Comparison of ENCODE assay signal across 2 cellular contexts in the genomic region with DNA sequence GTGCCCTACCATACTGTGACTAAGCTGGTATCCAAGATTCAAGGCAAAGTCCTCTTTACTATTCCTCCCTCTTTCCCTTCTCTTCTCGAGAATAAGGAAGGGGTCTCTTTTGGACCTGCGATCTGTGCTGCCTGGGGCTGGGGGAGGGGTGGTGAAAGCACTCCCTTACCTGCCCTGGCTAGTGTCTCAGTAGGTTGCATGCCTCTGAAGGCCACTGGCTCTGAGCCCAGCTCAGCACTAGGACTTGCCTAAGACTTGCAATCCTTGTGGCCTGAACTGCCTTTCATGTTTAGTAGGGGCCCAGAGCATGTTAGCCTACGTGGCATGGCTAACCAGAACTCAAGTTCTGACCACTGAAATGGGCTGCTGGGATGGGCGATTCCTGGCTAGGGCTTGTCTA.
TF ChIP-seq lines count a peak whose summit lies in the region.

No MANE protein-coding gene starts in this region.

TF ChIP-seq in WTC11, 78 proteins besides CTCF, POLR2A, EP300 and RAD21:
- TF ChIP-seq ZNF232 (CRISPR knock-in tag; IDR thresholded peaks at IDR 0.05) (no peak), GRHL2 (CRISPR knock-in tag; IDR thresholded peaks at IDR 0.05; ENCODE audit: insufficient replicate concordance, severe bottlenecking) (no peak), USF2 (CRISPR knock-in tag; IDR thresholded peaks at IDR 0.05) (no peak)
- TF ChIP-seq, protein P1, sequence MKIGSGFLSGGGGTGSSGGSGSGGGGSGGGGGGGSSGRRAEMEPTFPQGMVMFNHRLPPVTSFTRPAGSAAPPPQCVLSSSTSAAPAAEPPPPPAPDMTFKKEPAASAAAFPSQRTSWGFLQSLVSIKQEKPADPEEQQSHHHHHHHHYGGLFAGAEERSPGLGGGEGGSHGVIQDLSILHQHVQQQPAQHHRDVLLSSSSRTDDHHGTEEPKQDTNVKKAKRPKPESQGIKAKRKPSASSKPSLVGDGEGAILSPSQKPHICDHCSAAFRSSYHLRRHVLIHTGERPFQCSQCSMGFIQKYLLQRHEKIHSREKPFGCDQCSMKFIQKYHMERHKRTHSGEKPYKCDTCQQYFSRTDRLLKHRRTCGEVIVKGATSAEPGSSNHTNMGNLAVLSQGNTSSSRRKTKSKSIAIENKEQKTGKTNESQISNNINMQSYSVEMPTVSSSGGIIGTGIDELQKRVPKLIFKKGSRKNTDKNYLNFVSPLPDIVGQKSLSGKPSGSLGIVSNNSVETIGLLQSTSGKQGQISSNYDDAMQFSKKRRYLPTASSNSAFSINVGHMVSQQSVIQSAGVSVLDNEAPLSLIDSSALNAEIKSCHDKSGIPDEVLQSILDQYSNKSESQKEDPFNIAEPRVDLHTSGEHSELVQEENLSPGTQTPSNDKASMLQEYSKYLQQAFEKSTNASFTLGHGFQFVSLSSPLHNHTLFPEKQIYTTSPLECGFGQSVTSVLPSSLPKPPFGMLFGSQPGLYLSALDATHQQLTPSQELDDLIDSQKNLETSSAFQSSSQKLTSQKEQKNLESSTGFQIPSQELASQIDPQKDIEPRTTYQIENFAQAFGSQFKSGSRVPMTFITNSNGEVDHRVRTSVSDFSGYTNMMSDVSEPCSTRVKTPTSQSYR (CRISPR knock-in tag; IDR thresholded peaks at IDR 0.05): no peak
- TF ChIP-seq, protein P2, sequence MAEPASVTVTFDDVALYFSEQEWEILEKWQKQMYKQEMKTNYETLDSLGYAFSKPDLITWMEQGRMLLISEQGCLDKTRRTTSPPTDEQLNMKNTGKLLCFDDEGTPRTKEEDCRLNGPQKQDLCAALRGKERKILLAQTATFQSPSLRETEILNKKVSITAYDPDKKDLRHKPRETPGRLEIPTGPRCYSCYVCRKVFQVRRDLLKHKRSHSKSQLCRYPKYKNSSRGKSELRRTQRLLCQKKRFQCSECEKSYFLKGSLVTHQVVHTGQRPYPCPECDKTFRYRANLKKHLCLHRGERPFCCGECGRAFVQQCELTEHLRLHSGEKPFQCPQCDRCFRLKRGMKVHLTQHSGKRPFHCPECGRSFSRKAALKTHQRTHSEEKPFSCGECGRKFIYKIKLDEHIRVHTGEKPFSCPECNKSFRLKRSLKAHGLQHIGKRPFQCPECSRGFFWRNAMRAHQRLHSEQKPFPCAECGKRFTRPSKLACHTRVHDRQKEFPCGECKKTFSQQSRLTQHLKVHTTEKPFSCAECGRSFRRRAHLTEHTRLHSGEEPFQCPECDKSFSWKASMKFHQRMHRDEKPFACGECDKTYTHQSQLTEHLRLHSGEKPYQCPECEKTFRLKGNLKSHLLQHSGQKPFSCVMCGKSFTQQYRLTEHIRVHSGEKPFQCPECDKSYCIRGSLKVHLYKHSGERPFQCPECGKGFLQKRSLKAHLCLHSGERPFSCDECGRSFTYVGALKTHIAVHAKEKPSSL (CRISPR knock-in tag; conservative IDR thresholded peaks at IDR 0.05): no peak
TF ChIP-seq in WTC11: peak in this region for 0.

TF ChIP-seq in H1, 55 proteins besides CTCF, POLR2A, EP300 and RAD21:
- TF ChIP-seq CREB1 (IDR thresholded peaks at IDR 0.05) (no peak), RFX5 (IDR thresholded peaks at IDR 0.05; ENCODE audit: borderline replicate concordance, low read depth, low read length) (no peak)
